In the genomic region with DNA sequence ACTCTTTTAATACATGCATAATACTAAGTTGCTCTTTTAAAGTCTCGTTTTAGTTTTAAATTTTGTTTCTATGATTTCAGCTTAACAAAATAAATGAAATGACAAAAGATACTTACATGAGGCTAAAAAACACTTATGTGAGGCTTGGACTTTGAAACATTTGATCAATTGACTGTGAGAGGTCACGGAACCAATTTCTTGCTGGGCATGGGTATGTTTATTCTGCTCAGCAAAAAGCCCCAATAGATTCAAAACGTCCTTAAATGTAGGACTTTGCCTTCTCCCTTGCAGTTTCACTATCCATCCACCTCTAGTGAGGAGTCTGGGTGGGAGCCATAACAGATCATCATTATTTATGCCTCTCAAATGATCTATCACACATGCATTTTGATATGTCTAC, we compare ENCODE assay signal across 19 cellular contexts.
A peak's percentile ranks its signal among the peaks of the same experiment; 100 is the strongest.
DNase-seq lines count a peak whose midpoint lies in the region; ATAC-seq, FAIRE-seq and TF ChIP-seq lines count a peak whose summit lies in the region.
"Had no signal": no experiment of that assay in that cellular context is flagged by ENCODE, and none has a peak within 500 bp of the region (broad histone marks: within the 10 kb centered on the region; RNA-seq: fewer than 3 reads in every experiment).

No MANE protein-coding gene starts in this region.

- no peaks in the 10 kb centered on the region for H3K9me3 Mint-ChIP-seq in type B pancreatic cell
- H3K9me3 Mint-ChIP-seq: CD4-positive, alpha-beta memory T cell had no signal

- TF ChIP-seq POLR2A in A549 (IDR thresholded peaks at IDR 0.05; ENCODE audit: low read length) (no peak), right lobe of liver (IDR thresholded peaks at IDR 0.05) (no peak)

- POLR2A ChIA-PET in A549 (lab: Yijun Ruan, JAX), result no interaction called here

- H3K9ac ChIP-seq in SK-N-MC (ENCODE audit: insufficient read length), result no peak overlapping the region
- H3K9ac ChIP-seq: GM23248 had no signal

- no peak overlapping the region for H3K4me2 ChIP-seq in A549

- H3K9me3 ChIP-seq in A549, result no peaks in the 10 kb centered on the region
- no peaks in the 10 kb centered on the region for H3K9me3 ChIP-seq in SK-N-MC (ENCODE audit: low read depth, low read length)
- no peaks in the 10 kb centered on the region for H3K9me3 ChIP-seq in right lobe of liver

- no peak overlapping the region for H3K4me3 Mint-ChIP-seq in type B pancreatic cell
- H3K4me3 Mint-ChIP-seq: CD4-positive, alpha-beta memory T cell had no signal

- H3K27ac ChIP-seq in A549 (no peak overlapping the region), SK-N-MC (peak overlapping the region; percentile 4; the same call in 1 of the 2 replicates), right lobe of liver (peak overlapping the region in 1 of 3 donors; percentile 19)
- H3K27ac ChIP-seq: GM23248 had no signal

- H3K27me3 Mint-ChIP-seq in type B pancreatic cell, result no peaks in the 10 kb centered on the region
- H3K27me3 Mint-ChIP-seq: CD4-positive, alpha-beta memory T cell had no signal

- H3K27me3 ChIP-seq in right lobe of liver, result no peaks in the 10 kb centered on the region

- H3K36me3 ChIP-seq in SK-N-MC (ENCODE audit: insufficient read depth, low read length), result peaks cover 85% of the 10 kb centered on the region
- no peaks in the 10 kb centered on the region for H3K36me3 ChIP-seq in right lobe of liver

- TF ChIP-seq EP300 in A549 (IDR thresholded peaks at IDR 0.05), result no peak

- CTCF ChIA-PET in A549 (lab: Yijun Ruan, JAX), result interaction anchor here (0.9 to 1.3 kb wide), 3 partner anchors 9 to 79 kb away, joined by 3 read pairs; no protein-coding TSS in a partner anchor

- H3K36me3 Mint-ChIP-seq in type B pancreatic cell, result peaks cover 29% of the 10 kb centered on the region

- peak; percentile 39 for FAIRE-seq in A549 (lab: Jason Lieb, UNC)
- FAIRE-seq: G401.6, GM12892, H1 had no signal

- WGBS in A549 (ENCODE audit: missing lambda C conversion rate), result 75% methylated on average over 3 of the region's 3 CpGs
- WGBS in right lobe of liver (ENCODE audit: insufficient coverage, low coverage, low lambda C conversion rate, missing lambda C conversion rate), result 27% methylated on average over 3 of the region's 3 CpGs

- no peak overlapping the region for H3K4me3 ChIP-seq in A549
- H3K4me3 ChIP-seq in SK-N-MC, result no peak overlapping the region
- H3K4me3 ChIP-seq in right lobe of liver, result no peak overlapping the region
- H3K4me3 ChIP-seq: GM23248 had no signal

- TF ChIP-seq CTCF in A549 (IDR thresholded peaks at IDR 0.05), result no peak
- TF ChIP-seq CTCF in right lobe of liver (IDR thresholded peaks at IDR 0.05), result no peak
- TF ChIP-seq CTCF in type B pancreatic cell (conservative IDR thresholded peaks at IDR 0.05), result no peak

- peaks cover 23% of the 10 kb centered on the region for H3K4me1 Mint-ChIP-seq in type B pancreatic cell (ENCODE audit: unreplicated experiment)

- no peak for TF ChIP-seq RAD21 in A549 (conservative IDR thresholded peaks at IDR 0.05 in 1 of 2, IDR thresholded peaks at IDR 0.05 in 1 of 2)

- peak overlapping the region; percentile 77 for H3K27ac Mint-ChIP-seq in type B pancreatic cell
- H3K27ac Mint-ChIP-seq: CD4-positive, alpha-beta memory T cell had no signal

- DNase-seq in A549 (ENCODE audit: low read depth in 1 of 2, low spot score in 1 of 2), result no peak
- DNase-seq in SK-N-MC (ENCODE audit: low read depth, low spot score), result no peak
- DNase-seq in right lobe of liver, result no peak
- DNase-seq in type B pancreatic cell (ENCODE audit: extremely low spot score, unreplicated experiment), result no peak
- no peak for DNase-seq in amygdala (lab: John Stamatoyannopoulos, UW)
- no peak for DNase-seq in KG1 (lab: John Stamatoyannopoulos, UW)
- DNase-seq: 8988T; C1 segment of cervical spinal cord; CD4-positive, alpha-beta memory T cell; COR-L47; DMS153; DND-41; GM23248; H7; HCEC 1CT had no signal

- intact Hi-C loops in right lobe of liver (cut with DNase I), result no loop called here

- peaks cover 6% of the 10 kb centered on the region; the same call in 1 of the 3 replicates for H3K4me1 ChIP-seq in A549
- peaks cover 0 to 23% (median 13%) of the 10 kb centered on the region in 4 donors for H3K4me1 ChIP-seq in right lobe of liver

- ATAC-seq in A549 (no peak), right lobe of liver (peak; percentile 67 to 88 (median 85)), GM21390 (IDR thresholded peaks at IDR 0.05; ENCODE audit: unreplicated experiment) (no peak)

TF ChIP-seq in A549, 52 proteins besides CTCF, POLR2A, EP300 and RAD21:
- TF ChIP-seq SREBF2 (IDR thresholded peaks at IDR 0.05), result no peak

Comparison
In these comparisons a context has a peak if more than half of its experiments do, and no peak if none do; other contexts are left out.
1. ATAC-seq: peak in right lobe of liver (4 of 4); none in A549 (0 of 2) and GM21390 (single experiment).